8 cellular contexts compared by ENCODE assay signal in genomic region chr19:12847159-12848139, GRCh38. TPM values are rescaled to one million over a fixed set of nuclear protein-coding genes. Genes with fewer than 3 reads are reported as not detected.
DNase-seq lines count a peak whose midpoint lies in the region; ATAC-seq and TF ChIP-seq lines count a peak whose summit lies in the region.

No MANE protein-coding gene starts in this region.

- peak overlapping the region in 1 of 4 donors; percentile 26 for H3K4me3 Mint-ChIP-seq in CD4-positive, CD25-positive, alpha-beta regulatory T cell

- H3K27ac ChIP-seq in CD4-positive, CD25-positive, alpha-beta regulatory T cell (ENCODE audit: insufficient read depth, low read length, poor library complexity, severe bottlenecking), result no peak overlapping the region

- H3K9me3 ChIP-seq in CD4-positive, CD25-positive, alpha-beta regulatory T cell (ENCODE audit: control insufficient read depth in 2 of 2, low read length in 2 of 2), result no peaks in the 10 kb centered on the region

- H3K27me3 ChIP-seq in CD4-positive, CD25-positive, alpha-beta regulatory T cell (ENCODE audit: control insufficient read depth, insufficient read depth, low read length), result peaks cover 10% of the 10 kb centered on the region

- H3K4me1 ChIP-seq in CD4-positive, CD25-positive, alpha-beta regulatory T cell (ENCODE audit: control insufficient read depth, insufficient read depth, low read length, poor library complexity, severe bottlenecking), result peaks cover 9% of the 10 kb centered on the region

- peak; percentile 90 to 93 for ATAC-seq in CD4-positive, CD25-positive, alpha-beta regulatory T cell (ENCODE audit: low read depth in 2 of 2)
- peak; percentile 97 to 98 for ATAC-seq in activated CD4-positive, CD25-positive, alpha-beta regulatory T cell treated with anti-CD3 and anti-CD28 coated beads, Interleukin-2, amount 50 U/mL, for 24 hours
- ATAC-seq in HG03025 (IDR thresholded peaks at IDR 0.05; ENCODE audit: low FRiP score, unreplicated experiment), result no peak

- no peaks in the 10 kb centered on the region for H3K36me3 Mint-ChIP-seq in CD4-positive, CD25-positive, alpha-beta regulatory T cell

- H3K4me3 ChIP-seq in CD4-positive, CD25-positive, alpha-beta regulatory T cell (ENCODE audit: low read depth, low read length), result no peak overlapping the region
- H3K4me3 ChIP-seq in cardiac fibroblast (replicated peaks in 1 of 2; ENCODE audit: low read depth in 2 of 2, low read length in 2 of 2), result peak overlapping the region; percentile 13 to 32

- H3K27me3 Mint-ChIP-seq in CD4-positive, CD25-positive, alpha-beta regulatory T cell, result peaks cover 36% of the 10 kb centered on the region

- peak; percentile 68 for TF ChIP-seq CTCF in cardiac fibroblast (IDR thresholded peaks at IDR 0.05; ENCODE audit: low read depth, low read length)

- H3K27ac Mint-ChIP-seq in CD4-positive, CD25-positive, alpha-beta regulatory T cell, result peak overlapping the region in 1 of 3 donors; percentile 38

- DNase-seq in CD4-positive, CD25-positive, alpha-beta regulatory T cell, result peak; percentile 67 to 72 (median 71)
- DNase-seq in GOT3 (lab: John Stamatoyannopoulos, UW) (peak; percentile 53), NCI-H2196 (lab: John Stamatoyannopoulos, UW; ENCODE audit: unreplicated experiment) (peak; percentile 92), cardiac fibroblast (ENCODE audit: low read depth in 2 of 2) (peak; percentile 80 to 82), islet precursor cell (peak; percentile 94)
- DNase-seq in stimulated activated CD4-positive, alpha-beta T cell treated with anti-CD3 and anti-CD28 coated beads, Interleukin-15, amount 100 ng/mL, for 48 hours (ENCODE audit: low read depth in 2 of 2), result peak; percentile 77 to 87

- H3K4me1 Mint-ChIP-seq in CD4-positive, CD25-positive, alpha-beta regulatory T cell, result peaks cover 0 to 10% (median 0%) of the 10 kb centered on the region in 4 donors

- H3K36me3 ChIP-seq in CD4-positive, CD25-positive, alpha-beta regulatory T cell (ENCODE audit: control insufficient read depth, insufficient read depth, low read length), result no peaks in the 10 kb centered on the region

- peaks cover 0 to 2% (median 0%) of the 10 kb centered on the region in 7 donors for H3K9me3 Mint-ChIP-seq in CD4-positive, CD25-positive, alpha-beta regulatory T cell

RNA-seq across cellular contexts. Expression of gene MAST1, which starts 9.1 kb away (rescaled TPM):
- 0.94 TPM for total RNA-seq in CD4-positive, CD25-positive, alpha-beta regulatory T cell
- 1 to 10 TPM in 1 of 4 donors, under 1 TPM in 2, not detected in 1; 0.05 to 1.8 (median 0.52) TPM for polyA plus RNA-seq in CD4-positive, CD25-positive, alpha-beta regulatory T cell

RNA-seq across cellular contexts. Expression of gene RTBDN, which starts 13.1 kb away (rescaled TPM):
- not detected for total RNA-seq in CD4-positive, CD25-positive, alpha-beta regulatory T cell
- not detected for polyA plus RNA-seq in CD4-positive, CD25-positive, alpha-beta regulatory T cell

RNA-seq across cellular contexts. Expression of gene DNASE2, which starts 33.8 kb away (rescaled TPM):
- 20.2 TPM for total RNA-seq in CD4-positive, CD25-positive, alpha-beta regulatory T cell
- polyA plus RNA-seq in CD4-positive, CD25-positive, alpha-beta regulatory T cell, result 10 to 100 TPM; 54.4 to 72.1 (median 63.6) TPM

RNA-seq across cellular contexts. Expression of gene KLF1, which starts 39.6 kb away (rescaled TPM):
- total RNA-seq in CD4-positive, CD25-positive, alpha-beta regulatory T cell, result not detected
- polyA plus RNA-seq in CD4-positive, CD25-positive, alpha-beta regulatory T cell, result under 1 TPM in 1 of 4 donors, not detected in 3; 0.23 TPM

RNA-seq across cellular contexts. Expression of gene RNASEH2A, which starts 41.1 kb away (rescaled TPM):
- total RNA-seq in CD4-positive, CD25-positive, alpha-beta regulatory T cell, result 4.7 TPM
- polyA plus RNA-seq in CD4-positive, CD25-positive, alpha-beta regulatory T cell, result 10 to 100 TPM; 18.7 to 27.5 (median 23.4) TPM
